1 cellular context compared by ENCODE assay signal in the genomic region with DNA sequence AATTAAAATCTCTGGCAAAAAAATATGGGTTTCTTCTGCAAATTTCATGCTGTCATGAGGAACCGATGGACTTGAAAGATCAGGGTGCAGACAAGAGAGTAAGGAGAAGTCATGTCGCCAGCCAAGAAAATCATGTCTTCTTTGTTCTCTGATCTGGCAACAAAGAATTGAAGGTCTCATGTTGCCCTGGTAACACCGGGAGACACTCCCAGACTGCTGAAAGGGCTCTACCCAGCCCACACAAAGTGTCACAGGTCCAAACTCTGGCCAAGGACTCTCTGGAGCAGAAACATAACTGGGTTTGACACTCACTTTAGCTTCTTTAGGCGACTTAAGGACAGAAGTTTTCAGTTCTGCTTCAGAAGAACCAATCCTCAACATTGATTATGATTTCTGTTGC.
TF ChIP-seq lines count a peak whose summit lies in the region.

No MANE protein-coding gene starts in this region.

TF ChIP-seq in WTC11, 78 proteins besides CTCF, POLR2A, EP300 and RAD21 (continued from another document):
- TF ChIP-seq, protein P1, sequence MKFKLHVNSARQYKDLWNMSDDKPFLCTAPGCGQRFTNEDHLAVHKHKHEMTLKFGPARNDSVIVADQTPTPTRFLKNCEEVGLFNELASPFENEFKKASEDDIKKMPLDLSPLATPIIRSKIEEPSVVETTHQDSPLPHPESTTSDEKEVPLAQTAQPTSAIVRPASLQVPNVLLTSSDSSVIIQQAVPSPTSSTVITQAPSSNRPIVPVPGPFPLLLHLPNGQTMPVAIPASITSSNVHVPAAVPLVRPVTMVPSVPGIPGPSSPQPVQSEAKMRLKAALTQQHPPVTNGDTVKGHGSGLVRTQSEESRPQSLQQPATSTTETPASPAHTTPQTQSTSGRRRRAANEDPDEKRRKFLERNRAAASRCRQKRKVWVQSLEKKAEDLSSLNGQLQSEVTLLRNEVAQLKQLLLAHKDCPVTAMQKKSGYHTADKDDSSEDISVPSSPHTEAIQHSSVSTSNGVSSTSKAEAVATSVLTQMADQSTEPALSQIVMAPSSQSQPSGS (CRISPR knock-in tag; IDR thresholded peaks at IDR 0.05; ENCODE audit: borderline replicate concordance, low read depth): no peak
- no peak for TF ChIP-seq NFATC4 (CRISPR knock-in tag; IDR thresholded peaks at IDR 0.05)
- TF ChIP-seq, protein P2, sequence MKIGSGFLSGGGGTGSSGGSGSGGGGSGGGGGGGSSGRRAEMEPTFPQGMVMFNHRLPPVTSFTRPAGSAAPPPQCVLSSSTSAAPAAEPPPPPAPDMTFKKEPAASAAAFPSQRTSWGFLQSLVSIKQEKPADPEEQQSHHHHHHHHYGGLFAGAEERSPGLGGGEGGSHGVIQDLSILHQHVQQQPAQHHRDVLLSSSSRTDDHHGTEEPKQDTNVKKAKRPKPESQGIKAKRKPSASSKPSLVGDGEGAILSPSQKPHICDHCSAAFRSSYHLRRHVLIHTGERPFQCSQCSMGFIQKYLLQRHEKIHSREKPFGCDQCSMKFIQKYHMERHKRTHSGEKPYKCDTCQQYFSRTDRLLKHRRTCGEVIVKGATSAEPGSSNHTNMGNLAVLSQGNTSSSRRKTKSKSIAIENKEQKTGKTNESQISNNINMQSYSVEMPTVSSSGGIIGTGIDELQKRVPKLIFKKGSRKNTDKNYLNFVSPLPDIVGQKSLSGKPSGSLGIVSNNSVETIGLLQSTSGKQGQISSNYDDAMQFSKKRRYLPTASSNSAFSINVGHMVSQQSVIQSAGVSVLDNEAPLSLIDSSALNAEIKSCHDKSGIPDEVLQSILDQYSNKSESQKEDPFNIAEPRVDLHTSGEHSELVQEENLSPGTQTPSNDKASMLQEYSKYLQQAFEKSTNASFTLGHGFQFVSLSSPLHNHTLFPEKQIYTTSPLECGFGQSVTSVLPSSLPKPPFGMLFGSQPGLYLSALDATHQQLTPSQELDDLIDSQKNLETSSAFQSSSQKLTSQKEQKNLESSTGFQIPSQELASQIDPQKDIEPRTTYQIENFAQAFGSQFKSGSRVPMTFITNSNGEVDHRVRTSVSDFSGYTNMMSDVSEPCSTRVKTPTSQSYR (CRISPR knock-in tag; IDR thresholded peaks at IDR 0.05): no peak
- no peak for TF ChIP-seq FOXP4 (CRISPR knock-in tag; IDR thresholded peaks at IDR 0.05)
- TF ChIP-seq ZNF232 (CRISPR knock-in tag; IDR thresholded peaks at IDR 0.05): no peak
- no peak for TF ChIP-seq SP1 (CRISPR knock-in tag; conservative IDR thresholded peaks at IDR 0.05)
- TF ChIP-seq ZNF138 (CRISPR knock-in tag; conservative IDR thresholded peaks at IDR 0.05): no peak
- TF ChIP-seq CREM (CRISPR knock-in tag; IDR thresholded peaks at IDR 0.05): no peak
- TF ChIP-seq TEAD4 (CRISPR knock-in tag; IDR thresholded peaks at IDR 0.05): no peak
- TF ChIP-seq SOX15 (CRISPR knock-in tag; IDR thresholded peaks at IDR 0.05): no peak
- TF ChIP-seq PRDM15 (CRISPR knock-in tag; IDR thresholded peaks at IDR 0.05): no peak
- no peak for TF ChIP-seq ZNF317 (CRISPR knock-in tag; IDR thresholded peaks at IDR 0.05; ENCODE audit: borderline replicate concordance, low read depth)
- no peak for TF ChIP-seq NR3C1 (CRISPR knock-in tag; conservative IDR thresholded peaks at IDR 0.05; ENCODE audit: low read depth)
- TF ChIP-seq, protein P3, sequence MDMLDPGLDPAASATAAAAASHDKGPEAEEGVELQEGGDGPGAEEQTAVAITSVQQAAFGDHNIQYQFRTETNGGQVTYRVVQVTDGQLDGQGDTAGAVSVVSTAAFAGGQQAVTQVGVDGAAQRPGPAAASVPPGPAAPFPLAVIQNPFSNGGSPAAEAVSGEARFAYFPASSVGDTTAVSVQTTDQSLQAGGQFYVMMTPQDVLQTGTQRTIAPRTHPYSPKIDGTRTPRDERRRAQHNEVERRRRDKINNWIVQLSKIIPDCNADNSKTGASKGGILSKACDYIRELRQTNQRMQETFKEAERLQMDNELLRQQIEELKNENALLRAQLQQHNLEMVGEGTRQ (CRISPR knock-in tag; IDR thresholded peaks at IDR 0.05): no peak
- TF ChIP-seq NR1H2 (CRISPR knock-in tag; IDR thresholded peaks at IDR 0.05): no peak
